In genomic region chr12:62472472-62472871, GRCh38 we compare ENCODE assay signal across 24 cellular contexts. TPM values are rescaled to one million over a fixed set of nuclear protein-coding genes. Genes with fewer than 3 reads are reported as not detected.
DNase-seq lines count a peak whose midpoint lies in the region; ATAC-seq and TF ChIP-seq lines count a peak whose summit lies in the region.
"Had no signal": no experiment of that assay in that cellular context is flagged by ENCODE, and none has a peak within 500 bp of the region (broad histone marks: within the 10 kb centered on the region; RNA-seq: fewer than 3 reads in every experiment).

No MANE protein-coding gene starts in this region.

- no peak for TF ChIP-seq CTCF in right atrium auricular region (IDR thresholded peaks at IDR 0.05)

- DNase-seq in ACHN (peak; percentile 12), GM23248 (peak; percentile 10), NCI-H69 (lab: John Stamatoyannopoulos, UW) (peak; percentile 6), iPS DF 6.9 (ENCODE audit: low read depth, low spot score) (peak; percentile 9), AG20443 (ENCODE audit: low spot score) (no peak), islet precursor cell (no peak), right atrium auricular region (ENCODE audit: low spot score) (no peak)
- DNase-seq: activated CD4-positive, CD25-positive, alpha-beta regulatory T cell treated with anti-CD3 and anti-CD28 coated beads, Interleukin-2, amount 50 U/mL, for 72 hours; activated naive CD8-positive, alpha-beta T cell treated with anti-CD3 and anti-CD28 coated beads, Interleukin-2, amount 10 ng/mL, durations not matched to agents 7 days and 5 days; CD8-positive, alpha-beta memory T cell; dermis blood vessel endothelial cell; HCEC 1CT; left lung; NCI-H1436; NCI-H226; occipital lobe; sigmoid colon; stimulated activated naive CD4-positive, alpha-beta T cell treated with Interleukin-2 at 50 U/mL for 16 hours; upper lobe of left lung had no signal

- 50 to 55% methylated on average over 3 of the region's 3 CpGs for WGBS in GM23248 (ENCODE audit: low coverage in 1 of 2, low lambda C conversion rate in 2 of 2, missing lambda C conversion rate in 2 of 2), 2 experiments
- no CpG with 5 or more reads among the region's 3 CpGs for WGBS in iPS DF 6.9 (ENCODE audit: insufficient coverage, insufficient read length)

- H3K27me3 ChIP-seq in GM23248 (replicated peaks; ENCODE audit: insufficient read depth): no peaks in the 10 kb centered on the region
- H3K27me3 ChIP-seq in iPS DF 6.9 (ENCODE audit: control insufficient read depth, insufficient read depth, low read length): no peaks in the 10 kb centered on the region
- H3K27me3 ChIP-seq in right atrium auricular region: no peaks in the 10 kb centered on the region
- H3K27me3 ChIP-seq: breast epithelium, gastroesophageal sphincter, left lung, sigmoid colon, SJCRH30, upper lobe of left lung had no signal

- H3K9me2 ChIP-seq in GM23248 (ENCODE audit: insufficient read depth): no peaks in the 10 kb centered on the region

- no peak overlapping the region for H3K4me2 ChIP-seq in GM23248 (ENCODE audit: unreplicated experiment)

- no peaks in the 10 kb centered on the region for H3F3A ChIP-seq in GM23248 (ENCODE audit: insufficient read depth)

- H3K4me3 ChIP-seq in GM23248 (no peak overlapping the region), iPS DF 6.9 (ENCODE audit: low read length) (no peak overlapping the region), right atrium auricular region (no peak overlapping the region)
- H3K4me3 ChIP-seq: breast epithelium, gastroesophageal sphincter, left lung, sigmoid colon, SJCRH30, upper lobe of left lung had no signal

- peaks cover 6% of the 10 kb centered on the region; the same call in 1 of the 2 replicates for H4K20me1 ChIP-seq in GM23248 (ENCODE audit: insufficient read depth)

- no peak overlapping the region for H2AFZ ChIP-seq in GM23248

- no peak for ATAC-seq in HG02678 (IDR thresholded peaks at IDR 0.05; ENCODE audit: unreplicated experiment)
- ATAC-seq: gastroesophageal sphincter, left lung had no signal

- H3K27ac ChIP-seq in GM23248: no peak overlapping the region
- no peak overlapping the region for H3K27ac ChIP-seq in iPS DF 6.9 (ENCODE audit: low read length)
- no peak overlapping the region for H3K27ac ChIP-seq in right atrium auricular region
- H3K27ac ChIP-seq: breast epithelium, epithelial cell of prostate, gastroesophageal sphincter, left lung, sigmoid colon, SJCRH30, upper lobe of left lung had no signal

- H3K4me1 ChIP-seq in GM23248 (ENCODE audit: insufficient read depth) (peaks cover 14% of the 10 kb centered on the region), iPS DF 6.9 (ENCODE audit: control insufficient read depth, insufficient read depth, low read length) (no peaks in the 10 kb centered on the region), right atrium auricular region (peaks cover 0 to 26% of the 10 kb centered on the region in 2 donors)
- H3K4me1 ChIP-seq: breast epithelium, SJCRH30 had no signal

- in situ Hi-C loops in ACHN (cut with HindIII; ENCODE audit: low pct_ligation_motif_present, low pct_unique_long_range_greater_than_20kb, low sequenced_read_pairs) (no loop called here), GM23248 (cut with MboI) (no loop called here)

- no peaks in the 10 kb centered on the region for H3K9me3 ChIP-seq in GM23248 (ENCODE audit: low read depth)
- H3K9me3 ChIP-seq in iPS DF 6.9 (ENCODE audit: control insufficient read depth, insufficient read depth, low read length): no peaks in the 10 kb centered on the region
- H3K9me3 ChIP-seq in right atrium auricular region: no peaks in the 10 kb centered on the region
- H3K9me3 ChIP-seq: breast epithelium, gastroesophageal sphincter, left lung, sigmoid colon, SJCRH30, upper lobe of left lung had no signal

- H3K36me3 ChIP-seq in GM23248 (ENCODE audit: low read depth): peaks cover 10% of the 10 kb centered on the region; the same call in 1 of the 2 replicates
- no peaks in the 10 kb centered on the region for H3K36me3 ChIP-seq in iPS DF 6.9 (ENCODE audit: control insufficient read depth, insufficient read depth, low read length)
- no peaks in the 10 kb centered on the region for H3K36me3 ChIP-seq in right atrium auricular region
- H3K36me3 ChIP-seq: breast epithelium had no signal

- no peak overlapping the region for H3K9ac ChIP-seq in GM23248

- peaks cover 100% of the 10 kb centered on the region for H3K79me2 ChIP-seq in GM23248 (ENCODE audit: insufficient read depth)

RNA-seq across cellular contexts. Expression of gene MON2, which starts 5.8 kb away (rescaled TPM):
- 26.8 and 30.1 TPM in 2 replicates for total RNA-seq in GM23248 (2014; rRNA removed; shearing (Covaris generic))
- polyA plus RNA-seq in GM23248 (2016; fragmentation: Nextera tagmentation; extraction: Ambion mirVana): 18.7 and 22.1 TPM in 2 replicates
- 10 to 100 TPM; 14.3 to 16.5 TPM for total RNA-seq in right atrium auricular region

Comparison
In these comparisons a context has a peak if more than half of its experiments do, and no peak if none do; other contexts are left out.
1. DNase-seq: peak in ACHN (single experiment), GM23248 (single experiment), NCI-H69 (single experiment) and iPS DF 6.9 (single experiment); none in AG20443 (single experiment), islet precursor cell (single experiment) and right atrium auricular region (single experiment).